Comparison of ENCODE assay signal across 15 cellular contexts in the genomic region with DNA sequence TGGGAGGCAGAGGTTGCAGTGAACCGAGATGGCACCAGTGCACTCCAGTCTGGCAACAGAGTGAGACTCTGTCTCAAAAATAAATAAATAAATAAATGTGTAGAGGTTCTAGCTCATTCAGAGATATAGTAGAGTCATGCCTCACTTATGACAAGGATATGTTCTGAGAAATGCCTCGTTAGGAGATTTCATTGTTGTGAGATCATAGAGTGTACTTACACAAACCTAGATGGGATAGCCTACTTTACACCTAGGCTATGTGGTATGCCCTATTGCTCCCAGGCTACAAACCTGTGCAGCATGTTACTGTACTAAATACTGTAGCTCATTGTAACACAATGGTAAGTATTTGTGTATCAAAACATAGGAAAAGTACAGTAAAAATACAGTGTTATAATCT.
DNase-seq lines count a peak whose midpoint lies in the region; ATAC-seq, FAIRE-seq and TF ChIP-seq lines count a peak whose summit lies in the region.
"Had no signal": no experiment of that assay in that cellular context is flagged by ENCODE, and none has a peak within 500 bp of the region (broad histone marks: within the 10 kb centered on the region; RNA-seq: fewer than 3 reads in every experiment).

No MANE protein-coding gene starts in this region.

- no peak for TF ChIP-seq EP300 in esophagus muscularis mucosa (IDR thresholded peaks at IDR 0.05)

- H3K36me3 ChIP-seq in bronchial epithelial cell (ENCODE audit: control insufficient read depth, insufficient read depth, low read length), result no peaks in the 10 kb centered on the region
- no peaks in the 10 kb centered on the region for H3K36me3 ChIP-seq in esophagus muscularis mucosa
- H3K36me3 ChIP-seq in lower lobe of right lung, result no peaks in the 10 kb centered on the region
- no peaks in the 10 kb centered on the region for H3K36me3 ChIP-seq in Caco-2 (ENCODE audit: control insufficient read depth, insufficient read depth, low read length)

- POLR2A ChIA-PET in Caco-2 (lab: Charles Lee), result interaction anchor here (0.7 kb wide), 1 partner anchor 559 kb away, joined by 6 read pairs; no protein-coding TSS in a partner anchor

- FAIRE-seq in bronchial epithelial cell (lab: Jason Lieb, UNC) (no peak), urothelium cell line (lab: Jason Lieb, UNC) (peak; percentile 32)
- FAIRE-seq: G401.6 had no signal

- H3K9me3 ChIP-seq in esophagus muscularis mucosa (no peaks in the 10 kb centered on the region), lower lobe of right lung (no peaks in the 10 kb centered on the region), Caco-2 (no peaks in the 10 kb centered on the region)

- no peak for TF ChIP-seq POLR2A in esophagus muscularis mucosa (IDR thresholded peaks at IDR 0.05; ENCODE audit: low read depth)

- H3K27ac ChIP-seq in esophagus muscularis mucosa (replicated peaks in 1 of 4), result no peak overlapping the region
- H3K27ac ChIP-seq in lower lobe of right lung, result no peak overlapping the region

- H3K27ac Mint-ChIP-seq in Caco-2 (ENCODE audit: unreplicated experiment), result no peak overlapping the region
- H3K27ac Mint-ChIP-seq: CD4-positive, alpha-beta memory T cell; GM23338; H9 had no signal

- ATAC-seq in lower lobe of right lung, result no peak
- ATAC-seq: GM23338, HCT116 had no signal

- BruUV-seq in Caco-2 (replicated peaks; lab: Mats Ljungman, UMichigan), result no TSS peak

- no peaks in the 10 kb centered on the region for H3K4me1 Mint-ChIP-seq in Caco-2 (ENCODE audit: low read depth, unreplicated experiment)
- H3K4me1 Mint-ChIP-seq: GM23338, H9 had no signal

- peak; percentile 55 for DNase-seq in bronchial epithelial cell (ENCODE audit: low read depth)
- DNase-seq in esophagus muscularis mucosa (ENCODE audit: extremely low spot score), result peak; percentile 7
- no peak for DNase-seq in urothelium cell line (ENCODE audit: low spot score)
- no peak for DNase-seq in lower lobe of right lung
- DNase-seq in SIG-M5 (lab: John Stamatoyannopoulos, UW), result no peak
- DNase-seq in Caco-2, result no peak
- DNase-seq: C1 segment of cervical spinal cord; CD4-positive, alpha-beta memory T cell; COR-L47; DMS153; DND-41; H9 had no signal

- intact Hi-C loops in esophagus muscularis mucosa (cut with DNase I) (no loop called here), lower lobe of right lung (cut with DNase I) (no loop called here), Caco-2 (cut with micrococcal nuclease; ENCODE audit: unreplicated experiment) (no loop called here)

- H3K4me1 ChIP-seq in esophagus muscularis mucosa (peaks cover 0 to 16% (median 6%) of the 10 kb centered on the region in 4 donors), lower lobe of right lung (peaks cover 24% of the 10 kb centered on the region), Caco-2 (no peaks in the 10 kb centered on the region)

- TF ChIP-seq CTCF in bronchial epithelial cell (IDR thresholded peaks at IDR 0.05; ENCODE audit: insufficient read depth, low read length, severe bottlenecking) (no peak), esophagus muscularis mucosa (IDR thresholded peaks at IDR 0.05) (no peak), lower lobe of right lung (IDR thresholded peaks at IDR 0.05) (no peak), Caco-2 (IDR thresholded peaks at IDR 0.05; ENCODE audit: insufficient read depth in 1 of 2, low read depth in 1 of 2, low read length in 1 of 2, severe bottlenecking in 1 of 2, unreplicated experiment in 1 of 2) (no peak)

- no peaks in the 10 kb centered on the region for H3K27me3 ChIP-seq in bronchial epithelial cell (ENCODE audit: control insufficient read depth, insufficient read depth, low read length)
- no peaks in the 10 kb centered on the region for H3K27me3 ChIP-seq in esophagus muscularis mucosa
- H3K27me3 ChIP-seq in lower lobe of right lung (ENCODE audit: low read depth), result no peaks in the 10 kb centered on the region
- H3K27me3 ChIP-seq in Caco-2 (replicated peaks; ENCODE audit: control insufficient read depth, insufficient read depth, low read length), result no peaks in the 10 kb centered on the region

- no peaks in the 10 kb centered on the region for H3K9me3 Mint-ChIP-seq in Caco-2 (ENCODE audit: unreplicated experiment)
- H3K9me3 Mint-ChIP-seq: CD4-positive, alpha-beta memory T cell; GM23338; H9 had no signal

- H3K4me3 ChIP-seq in bronchial epithelial cell (ENCODE audit: low read depth, low read length), result no peak overlapping the region
- no peak overlapping the region for H3K4me3 ChIP-seq in esophagus muscularis mucosa
- H3K4me3 ChIP-seq in lower lobe of right lung, result no peak overlapping the region
- no peak overlapping the region for H3K4me3 ChIP-seq in Caco-2 (ENCODE audit: low read depth, low read length)
- H3K4me3 ChIP-seq: GM23338 had no signal

- no peaks in the 10 kb centered on the region for H3K27me3 Mint-ChIP-seq in Caco-2 (ENCODE audit: insufficient read depth, unreplicated experiment)

- no peak overlapping the region for H3K4me3 Mint-ChIP-seq in Caco-2 (ENCODE audit: unreplicated experiment)
- H3K4me3 Mint-ChIP-seq: GM23338, H9 had no signal

- no peaks in the 10 kb centered on the region for H3K36me3 Mint-ChIP-seq in Caco-2 (ENCODE audit: insufficient read depth, unreplicated experiment)
- H3K36me3 Mint-ChIP-seq: CD4-positive, alpha-beta memory T cell had no signal

- CTCF ChIA-PET in Caco-2 (lab: Charles Lee), result no interaction called here

- WGBS in esophagus muscularis mucosa, result 66% methylated on average over 2 of the region's 2 CpGs

Comparison
In these comparisons a context has a peak if more than half of its experiments do, and no peak if none do; other contexts are left out.
1. DNase-seq: peak in bronchial epithelial cell (single experiment) and esophagus muscularis mucosa (single experiment); none in urothelium cell line (single experiment), lower lobe of right lung (single experiment), SIG-M5 (single experiment) and Caco-2 (0 of 2).